In the genomic region with DNA sequence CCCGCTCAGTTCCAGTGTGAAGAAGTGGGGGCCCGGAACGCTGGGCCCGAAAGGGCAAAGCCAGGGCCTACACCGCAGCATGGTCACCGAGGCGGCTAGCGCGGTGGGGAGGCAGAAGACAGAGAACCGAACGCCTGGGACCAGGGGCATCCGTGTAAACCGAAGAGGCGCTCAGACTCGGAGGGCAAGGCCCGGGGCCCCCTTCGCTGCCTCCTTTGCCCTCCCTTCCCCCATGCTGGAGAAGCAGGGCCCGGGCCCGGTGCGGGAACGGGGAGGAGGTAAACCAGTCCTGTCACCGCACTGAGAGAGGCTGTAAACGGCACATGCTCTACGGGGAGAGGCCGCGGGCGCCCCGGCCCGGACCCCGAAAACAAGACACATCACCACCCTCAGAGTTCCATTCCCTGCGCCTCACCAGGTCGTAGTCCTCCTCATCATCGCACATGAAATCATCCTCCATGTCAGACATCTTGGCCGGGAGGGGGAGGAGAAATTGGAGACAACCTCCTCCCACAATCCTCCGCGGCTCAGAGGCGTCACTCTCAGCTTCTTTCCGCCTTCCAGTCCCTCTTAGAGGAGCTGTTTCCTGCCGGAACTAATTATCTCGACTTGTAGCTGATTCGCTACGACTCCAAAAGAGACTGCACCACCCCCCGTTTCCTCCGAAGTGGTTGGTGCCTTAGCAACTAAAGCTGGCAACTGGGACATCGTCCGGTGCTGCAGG, we compare ENCODE assay signal across 1 cellular context.
A peak's percentile ranks its signal among the peaks of the same experiment; 100 is the strongest.
TF ChIP-seq lines count a peak whose summit lies in the region.

COPS2 (minus strand) TSS at position 490 of the 724 bp plus-strand sequence; CDS start at position 469, 21 bp downstream.

TF ChIP-seq in HEK293, 187 proteins besides CTCF, POLR2A, EP300 and RAD21 (continued from another document and continues in another):
- TF ChIP-seq ELK4 (IDR thresholded peaks at IDR 0.05; ENCODE audit: borderline replicate concordance, low read depth, low read length) (no peak), ZNF2 (tag by site-specific recombination; IDR thresholded peaks at IDR 0.05) (peak; percentile 54; the same call in 1 of the 2 replicates), ZNF324 (tag by site-specific recombination; IDR thresholded peaks at IDR 0.05) (0 out of 2 replicates have a peak, but pooled peaks have one; percentile 65), ZSCAN23 (tag by site-specific recombination; IDR thresholded peaks at IDR 0.05) (no peak), ZNF266 (tag by site-specific recombination; IDR thresholded peaks at IDR 0.05; ENCODE audit: low read depth) (no peak), ZNF707 (tag by site-specific recombination; IDR thresholded peaks at IDR 0.05) (no peak), ZNF292 (tag by site-specific recombination; IDR thresholded peaks at IDR 0.05; ENCODE audit: borderline replicate concordance, low read depth) (no peak), ZNF513 (tag by site-specific recombination; IDR thresholded peaks at IDR 0.05) (peak; percentile 79), ZNF623 (tag by site-specific recombination; IDR thresholded peaks at IDR 0.05) (no peak), ZNF121 (tag by site-specific recombination; IDR thresholded peaks at IDR 0.05) (no peak), ZNF518A (tag by site-specific recombination; conservative IDR thresholded peaks at IDR 0.05; ENCODE audit: low read depth) (peak; percentile 66; the same call in 1 of the 2 replicates), ZNF692 (tag by site-specific recombination; IDR thresholded peaks at IDR 0.05) (peak; percentile 68; the same call in 1 of the 2 replicates), ZNF26 (tag by site-specific recombination; IDR thresholded peaks at IDR 0.05) (no peak), ZNF660 (tag by site-specific recombination; IDR thresholded peaks at IDR 0.05) (peak; percentile 97), ZFP37 (tag by site-specific recombination; IDR thresholded peaks at IDR 0.05) (0 out of 2 replicates have a peak, but pooled peaks have one; percentile 53), ZNF548 (tag by site-specific recombination; IDR thresholded peaks at IDR 0.05) (no peak), ZNF214 (tag by site-specific recombination; IDR thresholded peaks at IDR 0.05; ENCODE audit: borderline replicate concordance) (no peak), ZNF664 (tag by site-specific recombination; IDR thresholded peaks at IDR 0.05) (0 out of 2 replicates have a peak, but pooled peaks have one; percentile 41), ZNF366 (tag by site-specific recombination; conservative IDR thresholded peaks at IDR 0.05) (no peak), YY1 (tag by site-specific recombination; IDR thresholded peaks at IDR 0.05) (peak; percentile 71), OSR2 (tag by site-specific recombination; IDR thresholded peaks at IDR 0.05) (no peak), ZNF510 (tag by site-specific recombination; IDR thresholded peaks at IDR 0.05; ENCODE audit: insufficient replicate concordance) (no peak)
- TF ChIP-seq, protein P1, sequence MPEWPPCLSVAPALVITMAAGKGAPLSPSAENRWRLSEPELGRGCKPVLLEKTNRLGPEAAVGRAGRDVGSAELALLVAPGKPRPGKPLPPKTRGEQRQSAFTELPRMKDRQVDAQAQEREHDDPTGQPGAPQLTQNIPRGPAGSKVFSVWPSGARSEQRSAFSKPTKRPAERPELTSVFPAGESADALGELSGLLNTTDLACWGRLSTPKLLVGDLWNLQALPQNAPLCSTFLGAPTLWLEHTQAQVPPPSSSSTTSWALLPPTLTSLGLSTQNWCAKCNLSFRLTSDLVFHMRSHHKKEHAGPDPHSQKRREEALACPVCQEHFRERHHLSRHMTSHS (tag by site-specific recombination; IDR thresholded peaks at IDR 0.05), result no peak
- TF ChIP-seq, protein P2, sequence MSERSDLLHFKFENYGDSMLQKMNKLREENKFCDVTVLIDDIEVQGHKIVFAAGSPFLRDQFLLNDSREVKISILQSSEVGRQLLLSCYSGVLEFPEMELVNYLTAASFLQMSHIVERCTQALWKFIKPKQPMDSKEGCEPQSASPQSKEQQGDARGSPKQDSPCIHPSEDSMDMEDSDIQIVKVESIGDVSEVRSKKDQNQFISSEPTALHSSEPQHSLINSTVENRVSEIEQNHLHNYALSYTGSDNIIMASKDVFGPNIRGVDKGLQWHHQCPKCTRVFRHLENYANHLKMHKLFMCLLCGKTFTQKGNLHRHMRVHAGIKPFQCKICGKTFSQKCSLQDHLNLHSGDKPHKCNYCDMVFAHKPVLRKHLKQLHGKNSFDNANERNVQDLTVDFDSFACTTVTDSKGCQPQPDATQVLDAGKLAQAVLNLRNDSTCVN (tag by site-specific recombination; optimal IDR thresholded peaks at IDR 0.05), result no peak
- TF ChIP-seq, protein P3, sequence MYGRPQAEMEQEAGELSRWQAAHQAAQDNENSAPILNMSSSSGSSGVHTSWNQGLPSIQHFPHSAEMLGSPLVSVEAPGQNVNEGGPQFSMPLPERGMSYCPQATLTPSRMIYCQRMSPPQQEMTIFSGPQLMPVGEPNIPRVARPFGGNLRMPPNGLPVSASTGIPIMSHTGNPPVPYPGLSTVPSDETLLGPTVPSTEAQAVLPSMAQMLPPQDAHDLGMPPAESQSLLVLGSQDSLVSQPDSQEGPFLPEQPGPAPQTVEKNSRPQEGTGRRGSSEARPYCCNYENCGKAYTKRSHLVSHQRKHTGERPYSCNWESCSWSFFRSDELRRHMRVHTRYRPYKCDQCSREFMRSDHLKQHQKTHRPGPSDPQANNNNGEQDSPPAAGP (tag by site-specific recombination; IDR thresholded peaks at IDR 0.05), result peak; percentile 89
- TF ChIP-seq, protein P4, sequence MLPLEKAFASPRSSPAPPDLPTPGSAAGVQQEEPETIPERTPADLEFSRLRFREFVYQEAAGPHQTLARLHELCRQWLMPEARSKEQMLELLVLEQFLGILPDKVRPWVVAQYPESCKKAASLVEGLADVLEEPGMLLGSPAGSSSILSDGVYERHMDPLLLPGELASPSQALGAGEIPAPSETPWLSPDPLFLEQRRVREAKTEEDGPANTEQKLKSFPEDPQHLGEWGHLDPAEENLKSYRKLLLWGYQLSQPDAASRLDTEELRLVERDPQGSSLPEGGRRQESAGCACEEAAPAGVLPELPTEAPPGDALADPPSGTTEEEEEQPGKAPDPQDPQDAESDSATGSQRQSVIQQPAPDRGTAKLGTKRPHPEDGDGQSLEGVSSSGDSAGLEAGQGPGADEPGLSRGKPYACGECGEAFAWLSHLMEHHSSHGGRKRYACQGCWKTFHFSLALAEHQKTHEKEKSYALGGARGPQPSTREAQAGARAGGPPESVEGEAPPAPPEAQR (tag by site-specific recombination; IDR thresholded peaks at IDR 0.05), result peak; percentile 55; the same call in 1 of the 2 replicates
- TF ChIP-seq, protein P5, sequence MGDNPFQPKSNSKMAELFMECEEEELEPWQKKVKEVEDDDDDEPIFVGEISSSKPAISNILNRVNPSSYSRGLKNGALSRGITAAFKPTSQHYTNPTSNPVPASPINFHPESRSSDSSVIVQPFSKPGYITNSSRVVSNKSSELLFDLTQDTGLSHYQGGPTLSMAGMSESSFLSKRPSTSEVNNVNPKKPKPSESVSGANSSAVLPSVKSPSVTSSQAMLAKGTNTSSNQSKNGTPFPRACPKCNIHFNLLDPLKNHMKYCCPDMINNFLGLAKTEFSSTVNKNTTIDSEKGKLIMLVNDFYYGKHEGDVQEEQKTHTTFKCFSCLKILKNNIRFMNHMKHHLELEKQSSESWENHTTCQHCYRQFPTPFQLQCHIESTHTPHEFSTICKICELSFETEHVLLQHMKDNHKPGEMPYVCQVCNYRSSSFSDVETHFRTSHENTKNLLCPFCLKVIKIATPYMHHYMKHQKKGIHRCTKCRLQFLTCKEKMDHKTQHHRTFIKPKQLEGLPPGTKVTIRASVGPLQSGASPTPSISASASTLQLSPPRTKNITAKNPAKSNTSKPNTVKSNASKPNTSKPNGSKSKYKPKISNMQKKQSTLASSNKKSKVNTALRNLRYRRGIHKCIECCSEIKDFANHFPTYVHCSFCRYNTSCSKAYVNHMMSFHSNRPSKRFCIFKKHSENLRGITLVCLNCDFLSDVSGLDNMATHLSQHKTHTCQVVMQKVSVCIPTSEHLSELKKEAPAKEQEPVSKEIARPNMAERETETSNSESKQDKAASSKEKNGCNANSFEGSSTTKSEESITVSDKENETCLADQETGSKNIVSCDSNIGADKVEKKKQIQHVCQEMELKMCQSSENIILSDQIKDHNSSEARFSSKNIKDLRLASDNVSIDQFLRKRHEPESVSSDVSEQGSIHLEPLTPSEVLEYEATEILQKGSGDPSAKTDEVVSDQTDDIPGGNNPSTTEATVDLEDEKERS (tag by site-specific recombination; IDR thresholded peaks at IDR 0.05), result no peak
